ENCODE assay signal across 8 cellular contexts in the genomic region with DNA sequence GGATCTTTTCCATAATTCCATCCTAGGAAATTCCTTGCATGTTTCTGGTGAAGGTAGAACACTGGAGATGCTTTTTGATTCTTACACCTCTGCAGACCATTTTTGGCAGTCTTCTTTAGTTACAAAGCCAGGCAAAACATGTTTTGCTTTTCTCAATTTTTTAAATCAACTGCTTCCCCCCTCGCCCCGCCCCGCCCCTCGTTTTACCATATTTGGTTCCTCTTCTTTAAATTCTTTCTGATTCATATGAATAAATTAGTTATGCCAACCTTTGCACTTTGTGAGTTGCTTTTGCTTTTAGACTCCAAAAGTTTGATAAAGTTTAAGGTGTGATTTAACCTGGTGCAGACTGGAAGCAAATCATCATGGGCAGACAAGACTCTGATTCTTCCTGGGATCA.
A peak's percentile ranks its signal among the peaks of the same experiment; 100 is the strongest.
DNase-seq lines count a peak whose midpoint lies in the region; ATAC-seq, FAIRE-seq and TF ChIP-seq lines count a peak whose summit lies in the region.

No MANE protein-coding gene starts in this region.

- DNase-seq in GM12865 (ENCODE audit: low read depth) (no peak), fibroblast of pulmonary artery (ENCODE audit: low read depth) (no peak), urothelium cell line (ENCODE audit: low spot score) (no peak)
- DNase-seq in activated CD4-positive, alpha-beta T cell treated with anti-CD3 and anti-CD28 coated beads, Interleukin-2, amount 50 U/mL, for 1 hour = peak; percentile 47
- DNase-seq in stimulated activated CD4-positive, alpha-beta T cell treated with anti-CD3 and anti-CD28 coated beads, Interleukin-15, amount 100 ng/mL, for 48 hours (ENCODE audit: low read depth in 2 of 2) = peak; percentile 34 to 44

- H3K4me3 ChIP-seq in GM12865 (ENCODE audit: low read depth, low read length) = peak overlapping the region; percentile 96; the same call in 1 of the 2 replicates
- peak overlapping the region; percentile 82 for H3K4me3 ChIP-seq in fibroblast of pulmonary artery (replicated peaks; ENCODE audit: low read depth, low read length)

- no peak for ATAC-seq in HG03108 (IDR thresholded peaks at IDR 0.05; ENCODE audit: unreplicated experiment)
- no peak for ATAC-seq in HG02642 (IDR thresholded peaks at IDR 0.05; ENCODE audit: poor library complexity, unreplicated experiment)
- no peak for ATAC-seq in HG02973 (IDR thresholded peaks at IDR 0.05; ENCODE audit: unreplicated experiment)

- FAIRE-seq in urothelium cell line (lab: Jason Lieb, UNC) = no peak

- no peak for TF ChIP-seq CTCF in GM12865 (IDR thresholded peaks at IDR 0.05; ENCODE audit: insufficient read depth, low read depth, low read length, missing control alignments)
- TF ChIP-seq CTCF in fibroblast of pulmonary artery (IDR thresholded peaks at IDR 0.05; ENCODE audit: low read length, missing control alignments) = no peak

Comparison
In these comparisons a context has a peak if more than half of its experiments do, and no peak if none do; other contexts are left out.
1. DNase-seq: peak in activated CD4-positive, alpha-beta T cell treated with anti-CD3 and anti-CD28 coated beads, Interleukin-2, amount 50 U/mL, for 1 hour (single experiment) and stimulated activated CD4-positive, alpha-beta T cell treated with anti-CD3 and anti-CD28 coated beads, Interleukin-15, amount 100 ng/mL, for 48 hours (2 of 2); none in GM12865 (single experiment), fibroblast of pulmonary artery (single experiment) and urothelium cell line (single experiment).